ENCODE assay signal across 10 cellular contexts in genomic region chr16:27234603-27235002, GRCh38. TPM values are rescaled to one million over a fixed set of nuclear protein-coding genes. Genes with fewer than 3 reads are reported as not detected.
A peak's percentile ranks its signal among the peaks of the same experiment; 100 is the strongest.
DNase-seq lines count a peak whose midpoint lies in the region; ATAC-seq, FAIRE-seq and TF ChIP-seq lines count a peak whose summit lies in the region.
"Had no signal": no experiment of that assay in that cellular context is flagged by ENCODE, and none has a peak within 500 bp of the region (broad histone marks: within the 10 kb centered on the region; RNA-seq: fewer than 3 reads in every experiment).

No MANE protein-coding gene starts in this region.

- in situ Hi-C loops in gastrocnemius medialis (cut with MboI; ENCODE audit: low sequenced_read_pairs in 4 of 4) = loop anchor here in 2 of 4 donors (5.0 to 25.0 kb wide), 2 partner anchors 128 kb away; no protein-coding TSS in a partner anchor

- H3K9me3 ChIP-seq in DND-41 (ENCODE audit: insufficient read depth, low read length, severe bottlenecking) (no peaks in the 10 kb centered on the region), Peyer's patch (no peaks in the 10 kb centered on the region), endothelial cell of umbilical vein (replicated peaks; ENCODE audit: control insufficient read depth, insufficient read depth, low read length) (no peaks in the 10 kb centered on the region), gastrocnemius medialis (no peaks in the 10 kb centered on the region)

- H3K9me1 ChIP-seq in endothelial cell of umbilical vein (replicated peaks; ENCODE audit: control insufficient read depth, extremely low read depth, insufficient read depth, low read length) = no peaks in the 10 kb centered on the region

- H4K20me1 ChIP-seq in DND-41 (ENCODE audit: insufficient read depth, low read length) (no peaks in the 10 kb centered on the region), endothelial cell of umbilical vein (replicated peaks; ENCODE audit: control insufficient read depth, extremely low read depth, insufficient read depth, low read length) (no peaks in the 10 kb centered on the region)

- TF ChIP-seq CTCF in DND-41 (IDR thresholded peaks at IDR 0.05; ENCODE audit: borderline replicate concordance, extremely low read depth, low read length, poor library complexity, severe bottlenecking) (no peak), Peyer's patch (IDR thresholded peaks at IDR 0.05) (no peak), endothelial cell of umbilical vein (IDR thresholded peaks at IDR 0.05; ENCODE audit: extremely low read depth in 1 of 2, insufficient read depth in 1 of 2, low read depth in 1 of 2, low read length in 2 of 2) (no peak), gastrocnemius medialis (IDR thresholded peaks at IDR 0.05 in 4 of 5, conservative IDR thresholded peaks at IDR 0.05 in 1 of 5) (no peak)

- H3K79me2 ChIP-seq in DND-41 (ENCODE audit: insufficient read depth, low read length) = peaks cover 27% of the 10 kb centered on the region
- no peaks in the 10 kb centered on the region for H3K79me2 ChIP-seq in endothelial cell of umbilical vein (ENCODE audit: control insufficient read depth, insufficient read depth, low read length)

- H3K36me3 ChIP-seq in DND-41 (ENCODE audit: insufficient read depth, low read length) (peaks cover 50% of the 10 kb centered on the region), Peyer's patch (peaks cover 0 to 9% (median 0%) of the 10 kb centered on the region in 3 donors), endothelial cell of umbilical vein (ENCODE audit: control insufficient read depth in 2 of 2, extremely low read depth in 1 of 2, insufficient read depth in 2 of 2, low read length in 2 of 2) (peaks cover 0 to 13% of the 10 kb centered on the region in 2 experiments), gastrocnemius medialis (peaks cover 0 to 9% of the 10 kb centered on the region in 2 donors)

- intact Hi-C loops in endothelial cell of umbilical vein (cut with micrococcal nuclease) (loop anchor here (1.0 kb wide), 12 partner anchors 9 to 223 kb away; partner anchors contain the start of genes KDM8 and NSMCE1), gastrocnemius medialis (cut with DNase I; ENCODE audit: low total_unique reads) (loop anchor here (1.0 to 5.0 kb wide), 2 partner anchors 83 to 134 kb away; no protein-coding TSS in a partner anchor), sciatic nerve (cut with DNase I) (no loop called here)

- H3K27me3 ChIP-seq in DND-41 (ENCODE audit: insufficient read depth, low read length, poor library complexity) = no peaks in the 10 kb centered on the region
- no peaks in the 10 kb centered on the region for H3K27me3 ChIP-seq in Peyer's patch
- no peaks in the 10 kb centered on the region for H3K27me3 ChIP-seq in endothelial cell of umbilical vein (ENCODE audit: control insufficient read depth in 2 of 2, insufficient read depth in 2 of 2, low read length in 2 of 2)
- H3K27me3 ChIP-seq in gastrocnemius medialis = no peaks in the 10 kb centered on the region

- H3K4me2 ChIP-seq in DND-41 (ENCODE audit: insufficient read depth, low read length) (peak overlapping the region; percentile 55), endothelial cell of umbilical vein (ENCODE audit: insufficient read depth, low read length) (no peak overlapping the region)
- H3K4me2 ChIP-seq: GM23338 had no signal

- peak; percentile 21 for FAIRE-seq in endothelial cell of umbilical vein (lab: Jason Lieb, UNC)
- FAIRE-seq: TTC549 had no signal

- dilution Hi-C loops in endothelial cell of umbilical vein (cut with MboI; ENCODE audit: extremely low pct_ligation_motif_present, low sequenced_read_pairs) = no loop called here

- no TSS peak for BruUV-seq in endothelial cell of umbilical vein (replicated peaks; lab: Mats Ljungman, UMichigan)

- no peak for ATAC-seq in DND-41 (ENCODE audit: insufficient read depth, low read depth)
- no peak for ATAC-seq in gastrocnemius medialis
- ATAC-seq in sciatic nerve = no peak
- ATAC-seq in GM18870 (IDR thresholded peaks at IDR 0.05; ENCODE audit: unreplicated experiment) = no peak

- H3K9ac ChIP-seq in DND-41 (ENCODE audit: low read depth, low read length) = peak overlapping the region; percentile 79
- H3K9ac ChIP-seq in endothelial cell of umbilical vein (replicated peaks; ENCODE audit: extremely low read depth, insufficient read depth, low read length) = peak overlapping the region; percentile 85

- H3K4me1 ChIP-seq in DND-41 (ENCODE audit: insufficient read depth, low read length) (peaks cover 71% of the 10 kb centered on the region), Peyer's patch (peaks cover 28 to 86% (median 34%) of the 10 kb centered on the region in 4 donors), endothelial cell of umbilical vein (ENCODE audit: control insufficient read depth, extremely low read depth, insufficient read depth, low read length) (peaks cover 49% of the 10 kb centered on the region), gastrocnemius medialis (peaks cover 10 to 23% of the 10 kb centered on the region in 2 donors)

- H2AFZ ChIP-seq in DND-41 (ENCODE audit: low read depth, low read length) (peak overlapping the region; percentile 14; the same call in 1 of the 2 replicates), endothelial cell of umbilical vein (ENCODE audit: low read depth, low read length) (no peak overlapping the region)
- H2AFZ ChIP-seq: GM23338 had no signal

- H3K27ac ChIP-seq in DND-41 (ENCODE audit: low read length) (peak overlapping the region; percentile 96), Peyer's patch (peak overlapping the region; percentile 76 to 90 (median 84)), endothelial cell of umbilical vein (ENCODE audit: insufficient read depth, low read depth, low read length) (peak overlapping the region; percentile 99), gastrocnemius medialis (peak overlapping the region in 3 of 4 donors; percentile 23 to 63 (median 52))

- POLR2A ChIA-PET in endothelial cell of umbilical vein (lab: Charles Lee) = interaction anchor here (1.3 to 1.8 kb wide), 3 partner anchors 31 to 133 kb away, joined by 4 to 6 read pairs (median 6); partner anchors contain the start of gene KDM8

- TF ChIP-seq POLR2A in Peyer's patch (IDR thresholded peaks at IDR 0.05) (no peak), endothelial cell of umbilical vein (IDR thresholded peaks at IDR 0.05; ENCODE audit: low read depth, low read length) (no peak), gastrocnemius medialis (IDR thresholded peaks at IDR 0.05) (no peak)

- CTCF ChIA-PET in endothelial cell of umbilical vein (lab: Charles Lee) = interaction anchor here (0.6 to 15.6 kb wide), 42 partner anchors 9 to 241 kb away, joined by 3 to 299 read pairs (median 8); partner anchors contain the start of gene KDM8

- H3K4me3 ChIP-seq in DND-41 (ENCODE audit: low read depth in 1 of 2, low read length in 2 of 2) (peak overlapping the region in 1 of 2 experiments; percentile 40; a peak in 2 of 4 replicates), Peyer's patch (no peak overlapping the region), endothelial cell of umbilical vein (replicated peaks in 1 of 3; ENCODE audit: insufficient read depth in 1 of 3, low read depth in 1 of 3, low read length in 3 of 3) (no peak overlapping the region), gastrocnemius medialis (no peak overlapping the region)
- H3K4me3 ChIP-seq: GM23338 had no signal

- no peak for DNase-seq in DND-41
- peak in 1 of 3 donors; percentile 45 for DNase-seq in Peyer's patch
- no peak for DNase-seq in endothelial cell of umbilical vein (ENCODE audit: low read depth, low spot score)
- no peak for DNase-seq in gastrocnemius medialis
- no peak for DNase-seq in NCI-H226
- no peak for DNase-seq in sciatic nerve (ENCODE audit: low spot score)
- no peak for DNase-seq in MV-4-11 (lab: John Stamatoyannopoulos, UW)

TF ChIP-seq in endothelial cell of umbilical vein, 7 proteins besides CTCF, POLR2A, EP300 and RAD21:
- no peak for TF ChIP-seq MYC (IDR thresholded peaks at IDR 0.05; ENCODE audit: low read depth, low read length)
- TF ChIP-seq POLR2AphosphoS5 (IDR thresholded peaks at IDR 0.05; ENCODE audit: insufficient read depth, low read depth, low read length) = no peak
- no peak for TF ChIP-seq FOS (IDR thresholded peaks at IDR 0.05; ENCODE audit: borderline replicate concordance, insufficient read depth, low read length)
- TF ChIP-seq EZH2 (IDR thresholded peaks at IDR 0.05; ENCODE audit: borderline replicate concordance, low read depth, low read length, severe bottlenecking) = no peak
- no peak for TF ChIP-seq MAX (IDR thresholded peaks at IDR 0.05; ENCODE audit: insufficient read depth, insufficient read length)
- no peak for TF ChIP-seq GATA2 (IDR thresholded peaks at IDR 0.05; ENCODE audit: insufficient read depth, insufficient read length, low read depth, low read length)
TF ChIP-seq in endothelial cell of umbilical vein: peak in this region for 0.

RNA-seq across cellular contexts. Expression of gene KDM8, which starts 31.3 kb away (rescaled TPM):
- total RNA-seq in Peyer's patch = 100 to 1,000 TPM in 1 of 4 donors, 10 to 100 TPM in 3; 22.3 to 130 (median 40.9) TPM
- total RNA-seq in endothelial cell of umbilical vein = 8.4 and 8.9 TPM in 2 replicates
- polyA plus RNA-seq in endothelial cell of umbilical vein = 5.1 TPM in 2 replicates
- 4.0 and 4.6 TPM in 2 replicates for polyA plus RNA-seq in endothelial cell of umbilical vein (2011; cell fraction: cytosol; rRNA removed)
- 14.0 and 15.0 TPM in 2 replicates for polyA plus RNA-seq in endothelial cell of umbilical vein (2011; cell fraction: nucleus; rRNA removed)
- polyA plus RNA-seq in endothelial cell of umbilical vein (2012) = 2.7 and 4.2 TPM in 2 replicates
- 6.4 and 24.7 TPM in 2 replicates for polyA minus RNA-seq in endothelial cell of umbilical vein
- polyA minus RNA-seq in endothelial cell of umbilical vein (2011; cell fraction: cytosol; rRNA and poly(A)+ RNA removed) = 2.8 TPM
- polyA minus RNA-seq in endothelial cell of umbilical vein (2011; cell fraction: nucleus; rRNA and poly(A)+ RNA removed) = 12.1 and 13.0 TPM in 2 replicates
- total RNA-seq in gastrocnemius medialis = 1 to 10 TPM; 3.2 to 6.3 (median 5.1) TPM
- 8.3 TPM for total RNA-seq in sciatic nerve

RNA-seq across cellular contexts. Expression of gene NSMCE1, which starts 34.0 kb away (rescaled TPM):
- total RNA-seq in Peyer's patch (10 to 100 TPM; 20.9 to 41.3 (median 30.6) TPM), endothelial cell of umbilical vein (42.0 and 46.4 TPM in 2 replicates), gastrocnemius medialis (10 to 100 TPM; 20.2 to 29.1 (median 22.0) TPM), sciatic nerve (39.5 TPM)
- 21.9 and 23.8 TPM in 2 replicates for polyA plus RNA-seq in endothelial cell of umbilical vein
- polyA plus RNA-seq in endothelial cell of umbilical vein (2011; cell fraction: cytosol; rRNA removed) = 28.7 and 36.9 TPM in 2 replicates
- polyA plus RNA-seq in endothelial cell of umbilical vein (2011; cell fraction: nucleus; rRNA removed) = 15.8 and 16.2 TPM in 2 replicates
- 51.1 and 71.1 TPM in 2 replicates for polyA plus RNA-seq in endothelial cell of umbilical vein (2012)
- 29.8 and 36.0 TPM in 2 replicates for polyA minus RNA-seq in endothelial cell of umbilical vein
- polyA minus RNA-seq in endothelial cell of umbilical vein (2011; cell fraction: cytosol; rRNA and poly(A)+ RNA removed) = 21.2 TPM
- polyA minus RNA-seq in endothelial cell of umbilical vein (2011; cell fraction: nucleus; rRNA and poly(A)+ RNA removed) = 14.1 and 18.2 TPM in 2 replicates
